Comparison of ENCODE assay signal across 32 cellular contexts in genomic region chr16:80084163-80084562, GRCh38.
A peak's percentile ranks its signal among the peaks of the same experiment; 100 is the strongest.
DNase-seq lines count a peak whose midpoint lies in the region; ATAC-seq, FAIRE-seq and TF ChIP-seq lines count a peak whose summit lies in the region.
"Had no signal": no experiment of that assay in that cellular context is flagged by ENCODE, and none has a peak within 500 bp of the region (broad histone marks: within the 10 kb centered on the region; RNA-seq: fewer than 3 reads in every experiment).

No MANE protein-coding gene starts in this region.

- H3K9me3 Mint-ChIP-seq in MCF 10A (ENCODE audit: unreplicated experiment): no peaks in the 10 kb centered on the region
- H3K9me3 Mint-ChIP-seq: CD4-positive, alpha-beta T cell; mesothelial cell of epicardium had no signal

- dilution Hi-C loops in mammary epithelial cell (cut with HindIII; ENCODE audit: low sequenced_read_pairs): no loop called here

- DNase-seq in MCF 10A (ENCODE audit: unreplicated experiment) (peak; percentile 22), mammary epithelial cell (no peak), fibroblast of villous mesenchyme (ENCODE audit: low read depth) (peak; percentile 10), mesendoderm (peak; percentile 13), aorta (no peak), urothelium cell line (ENCODE audit: low spot score) (no peak)
- no peak for DNase-seq in activated CD8-positive, alpha-beta memory T cell treated with anti-CD3 and anti-CD28 coated beads for 24 hours
- DNase-seq: activated CD4-positive, alpha-beta T cell treated with anti-CD3 and anti-CD28 coated beads for 1 hour; activated CD8-positive, alpha-beta T cell treated with anti-CD3 and anti-CD28 coated beads, Interleukin-2, amount 10 ng/mL, durations not matched to agents 7 days and 5 days; activated naive CD4-positive, alpha-beta T cell; AML-193; Karpas-422; MV-4-11; naive B cell; NCI-H1436 treated with DMSO at 0.1 percent for 48 hours; NCI-H2107; NCI-H82; occipital lobe; SK-N-SH; stimulated activated CD4-positive, alpha-beta T cell treated with anti-CD3 and anti-CD28 coated beads, Interleukin-4, amount 100 ng/mL, for 4 hours; T-helper 17 cell had no signal

- no peak overlapping the region for H3K27ac Mint-ChIP-seq in MCF 10A (ENCODE audit: low read depth, unreplicated experiment)
- H3K27ac Mint-ChIP-seq: activated CD8-positive, alpha-beta T cell treated with anti-CD3 and anti-CD28 coated beads, Interleukin-2, amount 10 ng/mL, durations not matched to agents 7 days and 5 days; CD4-positive, alpha-beta T cell; mesothelial cell of epicardium; stimulated activated memory B cell treated with anti-CD40 and anti-IgM and Interleukin-4, amounts not matched to agents 10 μg/mL and 1 μg/mL and 100 μg/mL, for 72 hours; T-helper 17 cell had no signal

- no peak overlapping the region for H4K8ac ChIP-seq in mesendoderm (ENCODE audit: low read depth, low read length)

- no peak overlapping the region for H2AFZ ChIP-seq in mammary epithelial cell (ENCODE audit: low read depth, low read length)

- TF ChIP-seq CTCF in MCF 10A (IDR thresholded peaks at IDR 0.05; ENCODE audit: unreplicated experiment) (no peak), mammary epithelial cell (conservative IDR thresholded peaks at IDR 0.05 in 1 of 2, IDR thresholded peaks at IDR 0.05 in 1 of 2; ENCODE audit: extremely low read depth in 1 of 2, insufficient read depth in 1 of 2, low read depth in 1 of 2, low read length in 2 of 2) (no peak), fibroblast of villous mesenchyme (IDR thresholded peaks at IDR 0.05; ENCODE audit: insufficient read depth, low read depth, low read length) (no peak)

- in situ Hi-C loops in mammary epithelial cell (cut with MboI; ENCODE audit: low sequenced_read_pairs in 2 of 2): no loop called here

- no peaks in the 10 kb centered on the region for H3K79me1 ChIP-seq in mesendoderm (ENCODE audit: low read length)

- H3K4me2 ChIP-seq in mammary epithelial cell (ENCODE audit: insufficient read depth, low read depth, low read length) (no peak overlapping the region), mesendoderm (ENCODE audit: low read length) (no peak overlapping the region)
- H3K4me2 ChIP-seq: SK-N-SH had no signal

- H3K9me3 ChIP-seq in mammary epithelial cell (replicated peaks; ENCODE audit: insufficient read depth, low read length) (no peaks in the 10 kb centered on the region), aorta (ENCODE audit: control insufficient read depth, low read length) (no peaks in the 10 kb centered on the region)
- H3K9me3 ChIP-seq: heart right ventricle, SK-N-SH, upper lobe of left lung had no signal

- no peak overlapping the region for H3K4ac ChIP-seq in mesendoderm (ENCODE audit: low read depth, low read length)

- peaks cover 6% of the 10 kb centered on the region for H3K4me1 Mint-ChIP-seq in MCF 10A (ENCODE audit: insufficient read depth, unreplicated experiment)
- H3K4me1 Mint-ChIP-seq: naive B cell; stimulated activated memory B cell treated with anti-CD40 and anti-IgM and Interleukin-4, amounts not matched to agents 10 μg/mL and 1 μg/mL and 100 μg/mL, for 72 hours had no signal

- no peaks in the 10 kb centered on the region for H3K4me1 ChIP-seq in mammary epithelial cell (ENCODE audit: insufficient read depth, low read length)
- H3K4me1 ChIP-seq in mesendoderm (ENCODE audit: control insufficient read depth, low read depth, low read length): no peaks in the 10 kb centered on the region
- no peaks in the 10 kb centered on the region for H3K4me1 ChIP-seq in aorta (ENCODE audit: control insufficient read depth in 1 of 2, insufficient read depth in 2 of 2, low read length in 2 of 2)
- H3K4me1 ChIP-seq: upper lobe of left lung had no signal

- H2AK5ac ChIP-seq in mesendoderm (ENCODE audit: low read length): no peak overlapping the region

- CTCF ChIA-PET in MCF 10A (lab: Yijun Ruan, JAX): interaction anchor here (0.5 to 1.6 kb wide), 19 partner anchors 9 to 1352 kb away, joined by 3 to 6 read pairs (median 4); no protein-coding TSS in a partner anchor
- CTCF ChIA-PET in mammary epithelial cell (lab: Charles Lee; ENCODE audit: low non-redundant PET): no interaction called here

- 76% methylated on average over 3 of the region's 3 CpGs for WGBS in mammary epithelial cell (ENCODE audit: low coverage, missing lambda C conversion rate)
- no CpG with 5 or more reads among the region's 3 CpGs for WGBS in mesendoderm (ENCODE audit: extremely low coverage, insufficient coverage, low lambda C conversion rate)
- 84 to 88% methylated on average over 3 of the region's 3 CpGs for WGBS in aorta, 2 donors

- no peak overlapping the region for H3K23ac ChIP-seq in mesendoderm (ENCODE audit: low read length)

- H3K9ac ChIP-seq in mammary epithelial cell (ENCODE audit: insufficient read depth, low read length): no peak overlapping the region
- H3K9ac ChIP-seq in mesendoderm (ENCODE audit: low read length): no peak overlapping the region
- H3K9ac ChIP-seq: SK-N-SH had no signal

- FAIRE-seq in urothelium cell line (lab: Jason Lieb, UNC): no peak
- FAIRE-seq: endothelial cell of umbilical vein, GM12878 had no signal

- ATAC-seq in aorta (ENCODE audit: low FRiP score): peak; percentile 26
- no peak for ATAC-seq in HG03025 (IDR thresholded peaks at IDR 0.05; ENCODE audit: low FRiP score, unreplicated experiment)
- ATAC-seq: activated CD8-positive, alpha-beta T cell treated with anti-CD3 and anti-CD28 coated beads, Interleukin-2, amount 10 ng/mL, durations not matched to agents 7 days and 5 days; GM12878; stimulated activated memory B cell treated with anti-CD40 and anti-IgM and Interleukin-4, amounts not matched to agents 10 μg/mL and 1 μg/mL and 100 μg/mL, for 72 hours had no signal

- POLR2A ChIA-PET in MCF 10A (lab: Yijun Ruan, JAX): interaction anchor here (1.7 kb wide), 1 partner anchor 482 kb away, joined by 3 read pairs; no protein-coding TSS in a partner anchor

- no peak overlapping the region for H3K56ac ChIP-seq in mesendoderm (ENCODE audit: low read length)

- H3K27ac ChIP-seq in mammary epithelial cell (ENCODE audit: insufficient read depth, low read depth, low read length): no peak overlapping the region
- no peak overlapping the region for H3K27ac ChIP-seq in mesendoderm (ENCODE audit: low read depth, low read length)
- no peak overlapping the region for H3K27ac ChIP-seq in aorta (ENCODE audit: low read depth in 1 of 2, low read length in 2 of 2)
- H3K27ac ChIP-seq: 22Rv1, brain microvascular endothelial cell, heart right ventricle, RWPE1, upper lobe of left lung had no signal

- H3K36me3 Mint-ChIP-seq in MCF 10A (ENCODE audit: insufficient read depth, unreplicated experiment): no peaks in the 10 kb centered on the region
- H3K36me3 Mint-ChIP-seq: mesothelial cell of epicardium; naive B cell; stimulated activated memory B cell treated with anti-CD40 and anti-IgM and Interleukin-4, amounts not matched to agents 10 μg/mL and 1 μg/mL and 100 μg/mL, for 72 hours had no signal

- no peaks in the 10 kb centered on the region for H3K27me3 ChIP-seq in mammary epithelial cell (ENCODE audit: insufficient read depth, low read length)
- no peaks in the 10 kb centered on the region for H3K27me3 ChIP-seq in mesendoderm (ENCODE audit: insufficient read depth, low read length, poor library complexity)
- no peaks in the 10 kb centered on the region for H3K27me3 ChIP-seq in aorta (ENCODE audit: control insufficient read depth in 1 of 2, insufficient read depth in 2 of 2, low read length in 1 of 2)
- H3K27me3 ChIP-seq: brain microvascular endothelial cell, heart right ventricle, upper lobe of left lung had no signal

- BruUV-seq in MCF 10A (replicated peaks; lab: Mats Ljungman, UMichigan) (no TSS peak), mammary epithelial cell (replicated peaks; lab: Mats Ljungman, UMichigan) (no TSS peak)

- no peak overlapping the region for H2BK15ac ChIP-seq in mesendoderm (replicated peaks; ENCODE audit: low read depth)

- no peaks in the 10 kb centered on the region for H3K27me3 Mint-ChIP-seq in MCF 10A (ENCODE audit: insufficient read depth, unreplicated experiment)
- H3K27me3 Mint-ChIP-seq: CD4-positive, alpha-beta T cell; naive B cell; stimulated activated memory B cell treated with anti-CD40 and anti-IgM and Interleukin-4, amounts not matched to agents 10 μg/mL and 1 μg/mL and 100 μg/mL, for 72 hours had no signal

- intact Hi-C loops in MCF 10A (cut with micrococcal nuclease): loop anchor here (1.0 to 10.0 kb wide), 6 partner anchors 87 to 1579 kb away; partner anchors contain the start of gene MAF
- intact Hi-C loops in mammary epithelial cell (cut with micrococcal nuclease): loop anchor here (1.0 to 10.0 kb wide), 8 partner anchors 87 to 1961 kb away; no protein-coding TSS in a partner anchor
- intact Hi-C loops in aorta (cut with DNase I): loop anchor here in 1 of 2 donors (10.0 kb wide), 1 partner anchor 479 kb away; the partner anchor contains the start of gene MAF

- no peak overlapping the region for H3K4me3 ChIP-seq in mammary epithelial cell (replicated peaks in 1 of 3; ENCODE audit: insufficient read depth in 1 of 3, low read depth in 2 of 3, low read length in 3 of 3)
- no peak overlapping the region for H3K4me3 ChIP-seq in fibroblast of villous mesenchyme (ENCODE audit: low read depth, low read length)
- no peak overlapping the region for H3K4me3 ChIP-seq in mesendoderm (ENCODE audit: low read length)
- H3K4me3 ChIP-seq in aorta (ENCODE audit: low read length in 2 of 2): no peak overlapping the region
- H3K4me3 ChIP-seq: GM12878, heart right ventricle, upper lobe of left lung had no signal

- H4K5ac ChIP-seq in mesendoderm (ENCODE audit: low read length): no peak overlapping the region

- no peak overlapping the region for H3K18ac ChIP-seq in mesendoderm (ENCODE audit: low read length)

- H2BK120ac ChIP-seq in mesendoderm (ENCODE audit: low read depth, low read length): no peak overlapping the region

- H4K20me1 ChIP-seq in mammary epithelial cell (ENCODE audit: insufficient read depth, low read length): no peaks in the 10 kb centered on the region

- H3K4me3 Mint-ChIP-seq in MCF 10A (ENCODE audit: unreplicated experiment): no peak overlapping the region
- H3K4me3 Mint-ChIP-seq: activated CD8-positive, alpha-beta T cell treated with anti-CD3 and anti-CD28 coated beads, Interleukin-2, amount 10 ng/mL, durations not matched to agents 7 days and 5 days; CD4-positive, alpha-beta T cell; mesothelial cell of epicardium; naive B cell; stimulated activated memory B cell treated with anti-CD40 and anti-IgM and Interleukin-4, amounts not matched to agents 10 μg/mL and 1 μg/mL and 100 μg/mL, for 72 hours; T-helper 17 cell had no signal

- H3K79me2 ChIP-seq in mammary epithelial cell (ENCODE audit: insufficient read depth, low read length) (no peaks in the 10 kb centered on the region), mesendoderm (ENCODE audit: control insufficient read depth, insufficient read depth, low read length) (no peaks in the 10 kb centered on the region)

- no peak overlapping the region for H2BK5ac ChIP-seq in mesendoderm (ENCODE audit: low read length)

- H3K36me3 ChIP-seq in mammary epithelial cell (ENCODE audit: insufficient read depth, low read length) (no peaks in the 10 kb centered on the region), mesendoderm (ENCODE audit: control insufficient read depth, insufficient read depth, low read length) (no peaks in the 10 kb centered on the region), aorta (ENCODE audit: control insufficient read depth in 1 of 2, insufficient read depth in 2 of 2, low read length in 1 of 2) (no peaks in the 10 kb centered on the region)
- H3K36me3 ChIP-seq: brain microvascular endothelial cell, heart right ventricle, upper lobe of left lung had no signal

Comparison
In these comparisons a context has a peak if more than half of its experiments do, and no peak if none do; other contexts are left out.
1. DNase-seq: peak in MCF 10A (single experiment), fibroblast of villous mesenchyme (single experiment) and mesendoderm (single experiment); none in mammary epithelial cell (single experiment), aorta (0 of 2), activated CD8-positive, alpha-beta memory T cell treated with anti-CD3 and anti-CD28 coated beads for 24 hours (single experiment) and urothelium cell line (single experiment).